In genomic region chr17:6524520-6524919, GRCh38 we compare ENCODE assay signal across 26 cellular contexts. TPM values are rescaled to one million over a fixed set of nuclear protein-coding genes. Genes with fewer than 3 reads are reported as not detected.
A peak's percentile ranks its signal among the peaks of the same experiment; 100 is the strongest.
DNase-seq lines count a peak whose midpoint lies in the region; ATAC-seq, FAIRE-seq and TF ChIP-seq lines count a peak whose summit lies in the region.
"Had no signal": no experiment of that assay in that cellular context is flagged by ENCODE, and none has a peak within 500 bp of the region (broad histone marks: within the 10 kb centered on the region; RNA-seq: fewer than 3 reads in every experiment).

No MANE protein-coding gene starts in this region.

- TF ChIP-seq CTCF in HCT116 (IDR thresholded peaks at IDR 0.05 in 2 of 3, conservative IDR thresholded peaks at IDR 0.05 in 1 of 3; ENCODE audit: borderline replicate concordance in 1 of 3, insufficient read depth in 1 of 3, low read depth in 2 of 3, low read length in 2 of 3): no peak
- no peak for TF ChIP-seq CTCF in Panc1 (IDR thresholded peaks at IDR 0.05)

- DNase-seq in HCT116 (ENCODE audit: low read depth, low spot score): peak; percentile 37
- peak; percentile 47 for DNase-seq in Panc1 (ENCODE audit: low read depth, low spot score)
- peak; percentile 64 for DNase-seq in epithelial cell of prostate (ENCODE audit: low read depth, low spot score)
- peak; percentile 64 for DNase-seq in urothelium cell line (ENCODE audit: low spot score)
- DNase-seq in activated naive CD4-positive, alpha-beta T cell treated with Interleukin-2 at 50 U/mL for 16 hours: no peak
- no peak for DNase-seq in epidermal melanocyte (ENCODE audit: insufficient read length, low spot score)
- DNase-seq: activated CD4-positive, alpha-beta T cell treated with anti-CD3 and anti-CD28 coated beads for 1 hour; activated naive CD4-positive, alpha-beta T cell treated with anti-CD3 and anti-CD28 coated beads, Interleukin-2, amount 10 ng/mL, durations not matched to agents 7 days and 5 days; activated T-cell treated with anti-CD3 and anti-CD28 coated beads, Interleukin-2, amount 50 U/mL, for 24 hours; AML-193; CD8-positive, alpha-beta T cell; DMS53; left cardiac atrium; mesenchymal stem cell; NCI-H146; NCI-H2171; NCI-H748 treated with DMSO at 0.1 percent for 48 hours; SIG-M5; stimulated activated CD4-positive, alpha-beta T cell treated with anti-CD3 and anti-CD28 coated beads, Interleukin-4, amount 100 ng/mL, for 24 hours; stimulated activated naive CD8-positive, alpha-beta T cell treated with anti-CD3 and anti-CD28 coated beads, Interleukin-15, Interleukin-2, amounts not matched to agents 100 U/mL and 50 U/mL, for 24 hours; thyroid gland had no signal

- H3K9ac ChIP-seq in HCT116 (ENCODE audit: low read length): 0 out of 2 replicates have a peak overlapping the region, but pooled peaks have one; percentile 7

- RAD21 ChIA-PET in HCT116 (lab: Charles Lee; ENCODE audit: low non-redundant PET in 1 of 2, low total read pairs in 2 of 2, uncharacterized antibody in 2 of 2, unreplicated experiment in 2 of 2): no interaction called here

- peak overlapping the region in 1 of 2 experiments; percentile 18; a peak in 2 of 4 replicates for H3K4me3 ChIP-seq in HCT116 (replicated peaks in 1 of 2; ENCODE audit: low read depth in 1 of 2, low read length in 2 of 2)
- H3K4me3 ChIP-seq in Panc1 (ENCODE audit: low read depth in 2 of 2, low read length in 2 of 2): no peak overlapping the region
- H3K4me3 ChIP-seq: esophagus muscularis mucosa, GM23338, smooth muscle cell, thyroid gland had no signal

- no peak for TF ChIP-seq RAD21 in HCT116 (IDR thresholded peaks at IDR 0.05; ENCODE audit: low read depth)

- H3K4me2 ChIP-seq in HCT116 (ENCODE audit: low read length): peak overlapping the region; percentile 87
- H3K4me2 ChIP-seq: GM23338, smooth muscle cell had no signal

- no peak overlapping the region for H3K27ac ChIP-seq in HCT116 (ENCODE audit: low read depth, low read length)
- H3K27ac ChIP-seq in Panc1 (ENCODE audit: low read length): no peak overlapping the region
- peak overlapping the region; percentile 69 for H3K27ac ChIP-seq in epithelial cell of prostate
- H3K27ac ChIP-seq: thyroid gland had no signal

- H3K79me2 ChIP-seq in HCT116 (ENCODE audit: insufficient read depth, low read length): no peaks in the 10 kb centered on the region

- peak; percentile 71 for ATAC-seq in HCT116
- 0 out of 2 replicates have a peak, but pooled peaks have one; percentile 30 for ATAC-seq in Panc1
- ATAC-seq in GM18517 (IDR thresholded peaks at IDR 0.05; ENCODE audit: unreplicated experiment): no peak
- ATAC-seq: CD8-positive, alpha-beta T cell; GM23338; left cardiac atrium; stimulated activated naive CD8-positive, alpha-beta T cell treated with anti-CD3 and anti-CD28 coated beads, Interleukin-15, Interleukin-2, amounts not matched to agents 100 U/mL and 50 U/mL, for 24 hours had no signal

- no peak overlapping the region for H2AFZ ChIP-seq in HCT116 (ENCODE audit: low read depth, low read length, poor library complexity, severe bottlenecking)
- H2AFZ ChIP-seq: GM23338 had no signal

- H3K4me1 ChIP-seq in HCT116 (ENCODE audit: control insufficient read depth in 1 of 2, insufficient read depth in 2 of 2, low read length in 2 of 2) (peaks cover 21 to 50% of the 10 kb centered on the region in 2 experiments), Panc1 (ENCODE audit: control insufficient read depth, insufficient read depth, low read length) (no peaks in the 10 kb centered on the region)
- H3K4me1 ChIP-seq: thyroid gland had no signal

- FAIRE-seq in urothelium cell line (lab: Jason Lieb, UNC): no peak
- FAIRE-seq: GM12892 had no signal

- no peaks in the 10 kb centered on the region for H3K9me2 ChIP-seq in HCT116 (ENCODE audit: insufficient read depth)

- H3K36me3 ChIP-seq in HCT116 (ENCODE audit: control insufficient read depth in 1 of 2, insufficient read depth in 2 of 2, low read length in 2 of 2) (no peaks in the 10 kb centered on the region), Panc1 (ENCODE audit: control insufficient read depth, insufficient read depth, low read length) (no peaks in the 10 kb centered on the region)
- H3K36me3 ChIP-seq: thyroid gland had no signal

- intact Hi-C loops in HCT116 (cut with micrococcal nuclease): no loop called here
- intact Hi-C loops in Panc1 (cut with micrococcal nuclease; ENCODE audit: unreplicated experiment): no loop called here

- POLR2A ChIA-PET in HCT116 (lab: Charles Lee): no interaction called here
- POLR2A ChIA-PET in Panc1 (lab: Charles Lee): no interaction called here

- no peak for TF ChIP-seq POLR2A in HCT116 (IDR thresholded peaks at IDR 0.05; ENCODE audit: borderline replicate concordance, extremely low read depth, insufficient read depth, insufficient read length)

- BruUV-seq in HCT116 (replicated peaks; lab: Mats Ljungman, UMichigan): no TSS peak
- BruUV-seq in Panc1 (replicated peaks; lab: Mats Ljungman, UMichigan): no TSS peak

- in situ Hi-C loops in Panc1 (cut with HindIII; ENCODE audit: low pct_unique_long_range_greater_than_20kb, low sequenced_read_pairs): no loop called here

- no peaks in the 10 kb centered on the region for H3K9me3 ChIP-seq in HCT116 (ENCODE audit: control insufficient read depth in 1 of 2, insufficient read depth in 1 of 2, low read depth in 1 of 2, low read length in 2 of 2)
- no peaks in the 10 kb centered on the region for H3K9me3 ChIP-seq in Panc1 (ENCODE audit: control insufficient read depth, insufficient read depth, low read depth, low read length)
- H3K9me3 ChIP-seq: esophagus muscularis mucosa, thyroid gland had no signal

- no peaks in the 10 kb centered on the region for H4K20me1 ChIP-seq in HCT116 (ENCODE audit: insufficient read depth)

- CTCF ChIA-PET in HCT116 (lab: Charles Lee): no interaction called here
- CTCF ChIA-PET in Panc1 (lab: Charles Lee): no interaction called here

- H3K27me3 ChIP-seq in HCT116 (ENCODE audit: insufficient read depth, low read length) (no peaks in the 10 kb centered on the region), Panc1 (ENCODE audit: control insufficient read depth, insufficient read depth, low read length) (no peaks in the 10 kb centered on the region)
- H3K27me3 ChIP-seq: esophagus muscularis mucosa, thyroid gland had no signal

TF ChIP-seq in HCT116, 20 proteins besides CTCF, POLR2A, EP300 and RAD21:
- TF ChIP-seq ZNF274 (IDR thresholded peaks at IDR 0.05; ENCODE audit: low read depth, low read length) (no peak), TCF7L2 (IDR thresholded peaks at IDR 0.05; ENCODE audit: borderline replicate concordance, extremely low read depth, insufficient read depth, insufficient read length) (no peak), EGR1 (IDR thresholded peaks at IDR 0.05; ENCODE audit: low read depth) (no peak), CBX3 (IDR thresholded peaks at IDR 0.05; ENCODE audit: low read depth) (no peak), SP1 (IDR thresholded peaks at IDR 0.05; ENCODE audit: low read depth) (peak; percentile 25; the same call in 1 of the 2 replicates), FOSL1 (IDR thresholded peaks at IDR 0.05; ENCODE audit: low read depth) (peak; percentile 60), EZH2 (IDR thresholded peaks at IDR 0.05) (no peak), JUND (IDR thresholded peaks at IDR 0.05) (peak; percentile 67), YY1 (IDR thresholded peaks at IDR 0.05; ENCODE audit: extremely low read depth, insufficient replicate concordance, low read depth, low read length) (no peak), SIN3A (IDR thresholded peaks at IDR 0.05; ENCODE audit: low read depth) (no peak), EZH2phosphoT487 (IDR thresholded peaks at IDR 0.05; ENCODE audit: borderline replicate concordance) (no peak)
- TF ChIP-seq, protein P1, sequence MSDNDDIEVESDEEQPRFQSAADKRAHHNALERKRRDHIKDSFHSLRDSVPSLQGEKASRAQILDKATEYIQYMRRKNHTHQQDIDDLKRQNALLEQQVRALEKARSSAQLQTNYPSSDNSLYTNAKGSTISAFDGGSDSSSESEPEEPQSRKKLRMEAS (IDR thresholded peaks at IDR 0.05): no peak
- TF ChIP-seq, protein P2, sequence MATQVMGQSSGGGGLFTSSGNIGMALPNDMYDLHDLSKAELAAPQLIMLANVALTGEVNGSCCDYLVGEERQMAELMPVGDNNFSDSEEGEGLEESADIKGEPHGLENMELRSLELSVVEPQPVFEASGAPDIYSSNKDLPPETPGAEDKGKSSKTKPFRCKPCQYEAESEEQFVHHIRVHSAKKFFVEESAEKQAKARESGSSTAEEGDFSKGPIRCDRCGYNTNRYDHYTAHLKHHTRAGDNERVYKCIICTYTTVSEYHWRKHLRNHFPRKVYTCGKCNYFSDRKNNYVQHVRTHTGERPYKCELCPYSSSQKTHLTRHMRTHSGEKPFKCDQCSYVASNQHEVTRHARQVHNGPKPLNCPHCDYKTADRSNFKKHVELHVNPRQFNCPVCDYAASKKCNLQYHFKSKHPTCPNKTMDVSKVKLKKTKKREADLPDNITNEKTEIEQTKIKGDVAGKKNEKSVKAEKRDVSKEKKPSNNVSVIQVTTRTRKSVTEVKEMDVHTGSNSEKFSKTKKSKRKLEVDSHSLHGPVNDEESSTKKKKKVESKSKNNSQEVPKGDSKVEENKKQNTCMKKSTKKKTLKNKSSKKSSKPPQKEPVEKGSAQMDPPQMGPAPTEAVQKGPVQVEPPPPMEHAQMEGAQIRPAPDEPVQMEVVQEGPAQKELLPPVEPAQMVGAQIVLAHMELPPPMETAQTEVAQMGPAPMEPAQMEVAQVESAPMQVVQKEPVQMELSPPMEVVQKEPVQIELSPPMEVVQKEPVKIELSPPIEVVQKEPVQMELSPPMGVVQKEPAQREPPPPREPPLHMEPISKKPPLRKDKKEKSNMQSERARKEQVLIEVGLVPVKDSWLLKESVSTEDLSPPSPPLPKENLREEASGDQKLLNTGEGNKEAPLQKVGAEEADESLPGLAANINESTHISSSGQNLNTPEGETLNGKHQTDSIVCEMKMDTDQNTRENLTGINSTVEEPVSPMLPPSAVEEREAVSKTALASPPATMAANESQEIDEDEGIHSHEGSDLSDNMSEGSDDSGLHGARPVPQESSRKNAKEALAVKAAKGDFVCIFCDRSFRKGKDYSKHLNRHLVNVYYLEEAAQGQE (IDR thresholded peaks at IDR 0.05; ENCODE audit: low read depth): no peak
TF ChIP-seq in HCT116: peak in this region for 3.

RNA-seq across cellular contexts. Expression of gene PITPNM3, which starts 31.8 kb away (rescaled TPM):
- total RNA-seq in HCT116 (2021; ENCODE audit: unreplicated experiment): 4.2 TPM
- polyA plus RNA-seq in HCT116 (2012): 4.0 and 4.2 TPM in 2 replicates
- 0.44 TPM for total RNA-seq in Panc1 (2021; ENCODE audit: unreplicated experiment)
- polyA plus RNA-seq in Panc1 (2012; ENCODE audit: insufficient read length): 0.17 TPM

Comparison
In these comparisons a context has a peak if more than half of its experiments do, and no peak if none do; other contexts are left out.
1. DNase-seq: peak in HCT116 (single experiment), Panc1 (single experiment), epithelial cell of prostate (single experiment) and urothelium cell line (single experiment); none in activated naive CD4-positive, alpha-beta T cell treated with Interleukin-2 at 50 U/mL for 16 hours (single experiment) and epidermal melanocyte (single experiment).